20 cellular contexts compared by ENCODE assay signal in genomic region chr16:86713021-86713631, GRCh38.
A peak's percentile ranks its signal among the peaks of the same experiment; 100 is the strongest.
DNase-seq lines count a peak whose midpoint lies in the region; ATAC-seq and TF ChIP-seq lines count a peak whose summit lies in the region.
"Had no signal": no experiment of that assay in that cellular context is flagged by ENCODE, and none has a peak within 500 bp of the region (broad histone marks: within the 10 kb centered on the region; RNA-seq: fewer than 3 reads in every experiment).

No MANE protein-coding gene starts in this region.

- no peak overlapping the region for H3K4me3 Mint-ChIP-seq in activated T-helper 1 cell treated with anti-CD3 and anti-CD28 coated beads, Interleukin-12 subunit alpha, Interleukin-12 subunit beta, Interleukin-2, Interleukin-4 antibody, amounts not matched to agents 30 ng/mL and 10 ng/mL and 1 ng/mL, durations not matched to agents 14 hours and 24 hours and 36 hours
- H3K4me3 Mint-ChIP-seq: B cell; CD4-positive, CD25-positive, alpha-beta regulatory T cell; CD8-positive, alpha-beta T cell had no signal

- H3K9me3 ChIP-seq in neuronal stem cell (replicated peaks in 1 of 2; ENCODE audit: control insufficient read depth in 2 of 2, insufficient read depth in 1 of 2, low read depth in 1 of 2, low read length in 2 of 2) (peaks cover 0 to 3% of the 10 kb centered on the region in 2 donors), upper lobe of right lung (no peaks in the 10 kb centered on the region)
- H3K9me3 ChIP-seq: BLaER1, HAP-1 had no signal

- no peak overlapping the region for H3K27ac Mint-ChIP-seq in activated T-helper 1 cell treated with anti-CD3 and anti-CD28 coated beads, Interleukin-12 subunit alpha, Interleukin-12 subunit beta, Interleukin-2, Interleukin-4 antibody, amounts not matched to agents 30 ng/mL and 10 ng/mL and 1 ng/mL, durations not matched to agents 14 hours and 24 hours and 36 hours
- H3K27ac Mint-ChIP-seq: B cell; CD4-positive, CD25-positive, alpha-beta regulatory T cell; CD8-positive, alpha-beta T cell had no signal

- intact Hi-C loops in cardiac septum (cut with DNase I), result no loop called here
- intact Hi-C loops in left ventricle myocardium superior (cut with micrococcal nuclease), result no loop called here
- intact Hi-C loops in upper lobe of right lung (cut with DNase I), result no loop called here
- intact Hi-C loops in activated T-helper 1 cell treated with anti-CD3 and anti-CD28 coated beads, Interleukin-12 subunit alpha, Interleukin-12 subunit beta, Interleukin-2, Interleukin-4 antibody, amounts not matched to agents 30 ng/mL and 10 ng/mL and 1 ng/mL, durations not matched to agents 14 hours and 24 hours and 36 hours (cut with micrococcal nuclease), result no loop called here

- no peak overlapping the region for H3K4me2 ChIP-seq in neuronal stem cell (ENCODE audit: insufficient read depth, low read length, poor library complexity, severe bottlenecking)
- H3K4me2 ChIP-seq: BLaER1 had no signal

- peak overlapping the region; percentile 10 for H3K14ac ChIP-seq in neuronal stem cell (ENCODE audit: low read length)

- no peak overlapping the region for H3K4ac ChIP-seq in neuronal stem cell (ENCODE audit: low read length)

- no peak overlapping the region for H3K27ac ChIP-seq in neuronal stem cell (replicated peaks; ENCODE audit: low read length)
- no peak overlapping the region for H3K27ac ChIP-seq in upper lobe of right lung
- H3K27ac ChIP-seq: 22Rv1, BLaER1, C4-2B, GM23248 had no signal

- H3K4me1 Mint-ChIP-seq in activated T-helper 1 cell treated with anti-CD3 and anti-CD28 coated beads, Interleukin-12 subunit alpha, Interleukin-12 subunit beta, Interleukin-2, Interleukin-4 antibody, amounts not matched to agents 30 ng/mL and 10 ng/mL and 1 ng/mL, durations not matched to agents 14 hours and 24 hours and 36 hours (ENCODE audit: low read depth), result peaks cover 10% of the 10 kb centered on the region
- H3K4me1 Mint-ChIP-seq: B cell; CD4-positive, CD25-positive, alpha-beta regulatory T cell had no signal

- H3K4me3 ChIP-seq in neuronal stem cell (ENCODE audit: low read length in 2 of 2) (no peak overlapping the region), upper lobe of right lung (no peak overlapping the region)
- H3K4me3 ChIP-seq: BLaER1, GM12878, GM23248, HAP-1 had no signal

- ATAC-seq in left ventricle myocardium superior (no peak), upper lobe of right lung (no peak), GM19324 (IDR thresholded peaks at IDR 0.05; ENCODE audit: low FRiP score, unreplicated experiment) (no peak)
- ATAC-seq: CD8-positive, alpha-beta T cell; GM12878 had no signal

- no peaks in the 10 kb centered on the region for H3K27me3 Mint-ChIP-seq in activated T-helper 1 cell treated with anti-CD3 and anti-CD28 coated beads, Interleukin-12 subunit alpha, Interleukin-12 subunit beta, Interleukin-2, Interleukin-4 antibody, amounts not matched to agents 30 ng/mL and 10 ng/mL and 1 ng/mL, durations not matched to agents 14 hours and 24 hours and 36 hours (ENCODE audit: insufficient read depth)
- H3K27me3 Mint-ChIP-seq: CD4-positive, CD25-positive, alpha-beta regulatory T cell had no signal

- no peak overlapping the region for H2BK12ac ChIP-seq in neuronal stem cell (ENCODE audit: low read length)

- no peak overlapping the region for H3K23ac ChIP-seq in neuronal stem cell (ENCODE audit: low read depth, low read length, poor library complexity)

- H3K79me1 ChIP-seq in neuronal stem cell (ENCODE audit: low read depth, low read length), result peaks cover 2% of the 10 kb centered on the region

- H4K91ac ChIP-seq in neuronal stem cell (ENCODE audit: low read depth, low read length, poor library complexity), result no peak overlapping the region

- no peak overlapping the region for H2BK5ac ChIP-seq in neuronal stem cell (ENCODE audit: low read length)

- H3K27me3 ChIP-seq in neuronal stem cell (ENCODE audit: control insufficient read depth in 3 of 3, insufficient read depth in 3 of 3, low read depth in 1 of 3, low read length in 3 of 3) (peaks cover 0 to 2% (median 0%) of the 10 kb centered on the region in 3 experiments), upper lobe of right lung (peaks cover 29% of the 10 kb centered on the region)
- H3K27me3 ChIP-seq: BLaER1 had no signal

- H2BK15ac ChIP-seq in neuronal stem cell (ENCODE audit: low read length), result no peak overlapping the region

- peak overlapping the region; percentile 11 for H3K18ac ChIP-seq in neuronal stem cell (ENCODE audit: low read length)

- no peak overlapping the region for H3K9ac ChIP-seq in neuronal stem cell (ENCODE audit: low read depth, low read length, poor library complexity)
- H3K9ac ChIP-seq: BLaER1, GM23248 had no signal

- H2AK5ac ChIP-seq in neuronal stem cell (ENCODE audit: low read depth, low read length), result peak overlapping the region; percentile 46

- H3K36me3 Mint-ChIP-seq in activated T-helper 1 cell treated with anti-CD3 and anti-CD28 coated beads, Interleukin-12 subunit alpha, Interleukin-12 subunit beta, Interleukin-2, Interleukin-4 antibody, amounts not matched to agents 30 ng/mL and 10 ng/mL and 1 ng/mL, durations not matched to agents 14 hours and 24 hours and 36 hours (ENCODE audit: low read depth), result no peaks in the 10 kb centered on the region
- H3K36me3 Mint-ChIP-seq: CD4-positive, CD25-positive, alpha-beta regulatory T cell; CD8-positive, alpha-beta T cell had no signal

- peak overlapping the region; percentile 17 for H2BK120ac ChIP-seq in neuronal stem cell (ENCODE audit: low read depth, low read length)

- no peaks in the 10 kb centered on the region for H3K9me3 Mint-ChIP-seq in activated T-helper 1 cell treated with anti-CD3 and anti-CD28 coated beads, Interleukin-12 subunit alpha, Interleukin-12 subunit beta, Interleukin-2, Interleukin-4 antibody, amounts not matched to agents 30 ng/mL and 10 ng/mL and 1 ng/mL, durations not matched to agents 14 hours and 24 hours and 36 hours
- H3K9me3 Mint-ChIP-seq: CD8-positive, alpha-beta T cell had no signal

- H3K36me3 ChIP-seq in neuronal stem cell (replicated peaks in 1 of 2; ENCODE audit: control insufficient read depth in 2 of 2, insufficient read depth in 2 of 2, low read length in 2 of 2) (no peaks in the 10 kb centered on the region), upper lobe of right lung (no peaks in the 10 kb centered on the region)
- H3K36me3 ChIP-seq: BLaER1, HAP-1 had no signal

- no peak overlapping the region for H2AFZ ChIP-seq in neuronal stem cell (ENCODE audit: low read length)
- H2AFZ ChIP-seq: GM23248 had no signal

- TF ChIP-seq CTCF in upper lobe of right lung (IDR thresholded peaks at IDR 0.05), result no peak

- H3K4me1 ChIP-seq in neuronal stem cell (ENCODE audit: control insufficient read depth in 2 of 2, insufficient read depth in 1 of 2, low read depth in 1 of 2, low read length in 2 of 2), result peaks cover 0 to 12% of the 10 kb centered on the region in 2 donors
- no peaks in the 10 kb centered on the region for H3K4me1 ChIP-seq in upper lobe of right lung
- H3K4me1 ChIP-seq: BLaER1, HAP-1 had no signal

- no CpG with 5 or more reads among the region's 25 CpGs for WGBS in neuronal stem cell (ENCODE audit: extremely low coverage in 2 of 2, insufficient read length in 2 of 2, insufficient replicate concordance in 1 of 2), 2 donors

- peak; percentile 43 for DNase-seq in cardiac septum (ENCODE audit: low spot score)
- DNase-seq in left ventricle myocardium superior, result no peak
- no peak for DNase-seq in neuronal stem cell (ENCODE audit: low spot score)
- peak; percentile 64 for DNase-seq in upper lobe of right lung
- no peak for DNase-seq in stimulated activated CD4-positive, alpha-beta T cell treated with anti-CD3 and anti-CD28 coated beads, Interleukin-2, amount 100 ng/mL, for 24 hours
- no peak for DNase-seq in activated T-helper 1 cell treated with anti-CD3 and anti-CD28 coated beads, Interleukin-12 subunit alpha, Interleukin-12 subunit beta, Interleukin-2, Interleukin-4 antibody, amounts not matched to agents 30 ng/mL and 10 ng/mL and 1 ng/mL, durations not matched to agents 14 hours and 24 hours and 36 hours (ENCODE audit: low spot score)
- DNase-seq: CD4-positive, CD25-positive, alpha-beta regulatory T cell; CD8-positive, alpha-beta T cell; DMS 273 treated with DMSO at 0.1 percent for 48 hours; DMS79; EL; GDM1; GM23248 had no signal

- no peak overlapping the region for H4K8ac ChIP-seq in neuronal stem cell (ENCODE audit: low read depth, low read length)

Comparison
In these comparisons a context has a peak if more than half of its experiments do, and no peak if none do; other contexts are left out.
1. DNase-seq: peak in cardiac septum (single experiment) and upper lobe of right lung (single experiment); none in left ventricle myocardium superior (single experiment), neuronal stem cell (single experiment), stimulated activated CD4-positive, alpha-beta T cell treated with anti-CD3 and anti-CD28 coated beads, Interleukin-2, amount 100 ng/mL, for 24 hours (0 of 2) and activated T-helper 1 cell treated with anti-CD3 and anti-CD28 coated beads, Interleukin-12 subunit alpha, Interleukin-12 subunit beta, Interleukin-2, Interleukin-4 antibody, amounts not matched to agents 30 ng/mL and 10 ng/mL and 1 ng/mL, durations not matched to agents 14 hours and 24 hours and 36 hours (single experiment).